Comparison of ENCODE assay signal across 19 cellular contexts in the genomic region with DNA sequence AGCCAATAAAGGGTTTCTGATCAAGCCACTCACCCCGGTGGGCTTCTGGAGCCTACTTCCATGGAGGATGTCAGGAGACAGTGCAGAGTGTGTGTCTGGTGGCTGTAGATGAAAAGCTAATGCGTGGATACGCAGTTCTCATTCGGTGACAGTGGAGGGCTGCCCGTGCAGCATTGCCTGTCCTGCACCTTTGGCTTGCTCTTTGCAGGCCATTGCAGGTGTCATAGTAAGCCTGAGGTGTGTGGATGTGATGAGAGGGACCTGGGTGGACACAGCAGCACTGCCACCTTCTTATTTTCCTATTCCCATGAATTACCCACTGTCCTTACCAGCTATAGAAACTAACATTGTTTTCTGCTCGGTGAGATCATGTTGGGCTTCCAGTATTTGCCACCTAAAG.
DNase-seq lines count a peak whose midpoint lies in the region; ATAC-seq lines count a peak whose summit lies in the region.
"Had no signal": no experiment of that assay in that cellular context is flagged by ENCODE, and none has a peak within 500 bp of the region (broad histone marks: within the 10 kb centered on the region; RNA-seq: fewer than 3 reads in every experiment).

No MANE protein-coding gene starts in this region.

- H3K79me1 ChIP-seq in mesenchymal stem cell (replicated peaks; ENCODE audit: low read length, poor library complexity, severe bottlenecking) (peaks cover 10% of the 10 kb centered on the region), trophoblast cell (ENCODE audit: low read length) (no peaks in the 10 kb centered on the region)

- H2BK12ac ChIP-seq in mesenchymal stem cell (ENCODE audit: low read length in 2 of 2) (no peak overlapping the region), trophoblast cell (ENCODE audit: low read length) (no peak overlapping the region)

- H3K4me1 ChIP-seq in mesenchymal stem cell (ENCODE audit: control insufficient read depth, insufficient read depth, low read depth, low read length) (no peaks in the 10 kb centered on the region), trophoblast cell (ENCODE audit: control insufficient read depth in 1 of 2, insufficient read depth in 2 of 2, low read length in 2 of 2) (no peaks in the 10 kb centered on the region)
- H3K4me1 ChIP-seq: BLaER1 treated with 17β-estradiol and CSF1 and Interleukin-3, amounts not matched to agents 10 nM and 100 nM; Caco-2 had no signal

- CTCF ChIA-PET in activated CD4-positive, alpha-beta T cell treated with anti-CD3 and anti-CD28 coated beads for 36 hours (lab: Charles Lee) = no interaction called here

- no peak overlapping the region for H2BK5ac ChIP-seq in mesenchymal stem cell (ENCODE audit: low read depth, low read length, poor library complexity, severe bottlenecking)
- no peak overlapping the region for H2BK5ac ChIP-seq in trophoblast cell (ENCODE audit: low read depth, low read length, poor library complexity)

- no peaks in the 10 kb centered on the region for H3K9me3 Mint-ChIP-seq in activated CD4-positive, alpha-beta T cell treated with anti-CD3 and anti-CD28 coated beads, Interleukin-2, amount 10 ng/mL, durations not matched to agents 24 days and 14 days
- no peaks in the 10 kb centered on the region for H3K9me3 Mint-ChIP-seq in activated CD4-positive, alpha-beta T cell treated with anti-CD3 and anti-CD28 coated beads for 36 hours (ENCODE audit: low read depth)
- no peaks in the 10 kb centered on the region for H3K9me3 Mint-ChIP-seq in activated T-helper 2 cell treated with anti-CD3 and anti-CD28 coated beads, Interferon-gamma antibody, Interleukin-2, Interleukin-4, amounts not matched to agents 10 μg/mL and 5 μg/mL and 100 μg/mL, durations not matched to agents 14 hours and 24 hours and 36 hours
- H3K9me3 Mint-ChIP-seq: CD4-positive, alpha-beta T cell; CD8-positive, alpha-beta T cell had no signal

- H3K23ac ChIP-seq in mesenchymal stem cell (ENCODE audit: low read length in 2 of 2) (no peak overlapping the region), trophoblast cell (ENCODE audit: low read length) (peak overlapping the region; percentile 77)

- no peaks in the 10 kb centered on the region for H3K9me3 ChIP-seq in mesenchymal stem cell (ENCODE audit: control insufficient read depth, low read length)
- peaks cover 2% of the 10 kb centered on the region for H3K9me3 ChIP-seq in trophoblast cell (ENCODE audit: insufficient read depth, low read depth, low read length)
- H3K9me3 ChIP-seq: A549; BLaER1 treated with 17β-estradiol and CSF1 and Interleukin-3, amounts not matched to agents 10 nM and 100 nM; Caco-2 had no signal

- H4K12ac ChIP-seq in trophoblast cell (ENCODE audit: low read depth, low read length) = no peak overlapping the region

- H3K36me3 Mint-ChIP-seq in activated CD4-positive, alpha-beta T cell treated with anti-CD3 and anti-CD28 coated beads, Interleukin-2, amount 10 ng/mL, durations not matched to agents 24 days and 14 days (ENCODE audit: low read depth) = no peaks in the 10 kb centered on the region
- H3K36me3 Mint-ChIP-seq in activated CD4-positive, alpha-beta T cell treated with anti-CD3 and anti-CD28 coated beads for 36 hours (ENCODE audit: low read depth) = no peaks in the 10 kb centered on the region
- H3K36me3 Mint-ChIP-seq in activated T-helper 2 cell treated with anti-CD3 and anti-CD28 coated beads, Interferon-gamma antibody, Interleukin-2, Interleukin-4, amounts not matched to agents 10 μg/mL and 5 μg/mL and 100 μg/mL, durations not matched to agents 14 hours and 24 hours and 36 hours (ENCODE audit: low read depth) = no peaks in the 10 kb centered on the region
- H3K36me3 Mint-ChIP-seq: CD8-positive, alpha-beta T cell had no signal

- H3K14ac ChIP-seq in mesenchymal stem cell (ENCODE audit: low read length in 2 of 2) = peak overlapping the region in 1 of 2 experiments; percentile 66
- H3K14ac ChIP-seq in trophoblast cell (ENCODE audit: low read length) = no peak overlapping the region

- H2BK120ac ChIP-seq in mesenchymal stem cell (ENCODE audit: low read depth, low read length) (no peak overlapping the region), trophoblast cell (ENCODE audit: insufficient read depth, low read length, poor library complexity) (no peak overlapping the region)

- no peak overlapping the region for H3K18ac ChIP-seq in mesenchymal stem cell (ENCODE audit: low read depth in 1 of 2, low read length in 2 of 2)
- no peak overlapping the region for H3K18ac ChIP-seq in trophoblast cell (ENCODE audit: low read length)

- H4K91ac ChIP-seq in mesenchymal stem cell (ENCODE audit: low read length) (peak overlapping the region; percentile 14), trophoblast cell (ENCODE audit: low read depth, low read length) (no peak overlapping the region)

- H3K79me2 ChIP-seq in trophoblast cell (ENCODE audit: control insufficient read depth, insufficient read depth, low read length, poor library complexity) = no peaks in the 10 kb centered on the region

- H3K27ac ChIP-seq in mesenchymal stem cell (ENCODE audit: low read length, poor library complexity, severe bottlenecking) (no peak overlapping the region), trophoblast cell (ENCODE audit: low read depth, low read length) (no peak overlapping the region)
- H3K27ac ChIP-seq: 22Rv1; A549; BLaER1 treated with 17β-estradiol and CSF1 and Interleukin-3, amounts not matched to agents 10 nM and 100 nM; C4-2B had no signal

- no peak overlapping the region for H4K8ac ChIP-seq in mesenchymal stem cell (ENCODE audit: low read length)
- H4K8ac ChIP-seq in trophoblast cell (ENCODE audit: low read depth, low read length) = no peak overlapping the region

- no peaks in the 10 kb centered on the region for H3K4me1 Mint-ChIP-seq in activated CD4-positive, alpha-beta T cell treated with anti-CD3 and anti-CD28 coated beads, Interleukin-2, amount 10 ng/mL, durations not matched to agents 24 days and 14 days
- no peaks in the 10 kb centered on the region for H3K4me1 Mint-ChIP-seq in activated CD4-positive, alpha-beta T cell treated with anti-CD3 and anti-CD28 coated beads for 36 hours
- H3K4me1 Mint-ChIP-seq in activated T-helper 2 cell treated with anti-CD3 and anti-CD28 coated beads, Interferon-gamma antibody, Interleukin-2, Interleukin-4, amounts not matched to agents 10 μg/mL and 5 μg/mL and 100 μg/mL, durations not matched to agents 14 hours and 24 hours and 36 hours (ENCODE audit: low read depth) = no peaks in the 10 kb centered on the region
- H3K4me1 Mint-ChIP-seq: B cell had no signal

- no peak overlapping the region for H3K27ac Mint-ChIP-seq in activated CD4-positive, alpha-beta T cell treated with anti-CD3 and anti-CD28 coated beads, Interleukin-2, amount 10 ng/mL, durations not matched to agents 24 days and 14 days
- H3K27ac Mint-ChIP-seq in activated CD4-positive, alpha-beta T cell treated with anti-CD3 and anti-CD28 coated beads for 36 hours = no peak overlapping the region
- H3K27ac Mint-ChIP-seq in activated T-helper 2 cell treated with anti-CD3 and anti-CD28 coated beads, Interferon-gamma antibody, Interleukin-2, Interleukin-4, amounts not matched to agents 10 μg/mL and 5 μg/mL and 100 μg/mL, durations not matched to agents 14 hours and 24 hours and 36 hours = no peak overlapping the region
- H3K27ac Mint-ChIP-seq: B cell; CD4-positive, alpha-beta T cell; CD8-positive, alpha-beta T cell had no signal

- H3K4me2 ChIP-seq in mesenchymal stem cell (ENCODE audit: low read length, poor library complexity, severe bottlenecking) (no peak overlapping the region), trophoblast cell (ENCODE audit: low read length) (no peak overlapping the region)
- H3K4me2 ChIP-seq: A549; BLaER1 treated with 17β-estradiol and CSF1 and Interleukin-3, amounts not matched to agents 10 nM and 100 nM had no signal

- H3K4me3 ChIP-seq in mesenchymal stem cell (ENCODE audit: insufficient read depth in 1 of 2, low read depth in 1 of 2, low read length in 2 of 2) (no peak overlapping the region), trophoblast cell (ENCODE audit: low read depth, low read length) (peak overlapping the region; percentile 46)
- H3K4me3 ChIP-seq: A549; BLaER1 treated with 17β-estradiol and CSF1 and Interleukin-3, amounts not matched to agents 10 nM and 100 nM had no signal

- POLR2A ChIA-PET in activated CD4-positive, alpha-beta T cell treated with anti-CD3 and anti-CD28 coated beads for 36 hours (lab: Charles Lee) = no interaction called here

- no peak overlapping the region for H2BK15ac ChIP-seq in mesenchymal stem cell (ENCODE audit: low read depth, poor library complexity, severe bottlenecking)

- 85% methylated on average over 6 of the region's 6 CpGs for WGBS in mesenchymal stem cell
- no CpG with 5 or more reads among the region's 6 CpGs for WGBS in trophoblast cell (ENCODE audit: extremely low coverage, insufficient coverage, insufficient read length)

- H3K36me3 ChIP-seq in mesenchymal stem cell (ENCODE audit: control insufficient read depth in 1 of 2, insufficient read depth in 2 of 2, low read depth in 1 of 2, low read length in 2 of 2) = no peaks in the 10 kb centered on the region
- H3K36me3 ChIP-seq in trophoblast cell (ENCODE audit: control insufficient read depth in 1 of 2, insufficient read depth in 2 of 2, low read length in 2 of 2) = no peaks in the 10 kb centered on the region
- H3K36me3 ChIP-seq: BLaER1 treated with 17β-estradiol and CSF1 and Interleukin-3, amounts not matched to agents 10 nM and 100 nM had no signal

- no peak overlapping the region for H3K4me3 Mint-ChIP-seq in activated CD4-positive, alpha-beta T cell treated with anti-CD3 and anti-CD28 coated beads, Interleukin-2, amount 10 ng/mL, durations not matched to agents 24 days and 14 days
- no peak overlapping the region for H3K4me3 Mint-ChIP-seq in activated CD4-positive, alpha-beta T cell treated with anti-CD3 and anti-CD28 coated beads for 36 hours
- H3K4me3 Mint-ChIP-seq in activated T-helper 2 cell treated with anti-CD3 and anti-CD28 coated beads, Interferon-gamma antibody, Interleukin-2, Interleukin-4, amounts not matched to agents 10 μg/mL and 5 μg/mL and 100 μg/mL, durations not matched to agents 14 hours and 24 hours and 36 hours (ENCODE audit: low read depth) = no peak overlapping the region
- H3K4me3 Mint-ChIP-seq: B cell; CD4-positive, alpha-beta T cell; CD8-positive, alpha-beta T cell had no signal

- H3K27me3 Mint-ChIP-seq in activated CD4-positive, alpha-beta T cell treated with anti-CD3 and anti-CD28 coated beads, Interleukin-2, amount 10 ng/mL, durations not matched to agents 24 days and 14 days = no peaks in the 10 kb centered on the region
- H3K27me3 Mint-ChIP-seq in activated CD4-positive, alpha-beta T cell treated with anti-CD3 and anti-CD28 coated beads for 36 hours = peaks cover 9% of the 10 kb centered on the region
- no peaks in the 10 kb centered on the region for H3K27me3 Mint-ChIP-seq in activated T-helper 2 cell treated with anti-CD3 and anti-CD28 coated beads, Interferon-gamma antibody, Interleukin-2, Interleukin-4, amounts not matched to agents 10 μg/mL and 5 μg/mL and 100 μg/mL, durations not matched to agents 14 hours and 24 hours and 36 hours (ENCODE audit: low read depth)

- no peak for ATAC-seq in activated CD4-positive, alpha-beta T cell treated with anti-CD3 and anti-CD28 coated beads for 36 hours
- no peak for ATAC-seq in GM18861 (IDR thresholded peaks at IDR 0.05; ENCODE audit: unreplicated experiment)
- ATAC-seq: A549; CD8-positive, alpha-beta T cell had no signal

- H3K9ac ChIP-seq in mesenchymal stem cell (ENCODE audit: low read length) = no peak overlapping the region
- peak overlapping the region; percentile 54 for H3K9ac ChIP-seq in trophoblast cell (ENCODE audit: low read length)
- H3K9ac ChIP-seq: BLaER1 treated with 17β-estradiol and CSF1 and Interleukin-3, amounts not matched to agents 10 nM and 100 nM had no signal

- DNase-seq in activated CD4-positive, alpha-beta T cell treated with anti-CD3 and anti-CD28 coated beads, Interleukin-2, amount 10 ng/mL, durations not matched to agents 24 days and 14 days = peak; percentile 23
- DNase-seq in activated CD4-positive, alpha-beta T cell treated with anti-CD3 and anti-CD28 coated beads for 36 hours = no peak
- DNase-seq in mesenchymal stem cell (no peak), trophoblast cell (no peak), cardiac septum (ENCODE audit: low spot score) (no peak)
- DNase-seq in activated T-helper 2 cell treated with anti-CD3 and anti-CD28 coated beads, Interferon-gamma antibody, Interleukin-2, Interleukin-4, amounts not matched to agents 10 μg/mL and 5 μg/mL and 100 μg/mL, durations not matched to agents 14 hours and 24 hours and 36 hours (ENCODE audit: low spot score) = no peak
- DNase-seq: AML-193; Caco-2; Calu3; CD4-positive, alpha-beta T cell; CD8-positive, alpha-beta T cell; DMS79 treated with DMSO at 0.1 percent for 48 hours; GF-D8 had no signal

- H2AK5ac ChIP-seq in mesenchymal stem cell (ENCODE audit: low read length, severe bottlenecking) (no peak overlapping the region), trophoblast cell (ENCODE audit: low read length) (no peak overlapping the region)

- H3K4ac ChIP-seq in mesenchymal stem cell (ENCODE audit: low read depth in 1 of 2, low read length in 2 of 2) (no peak overlapping the region), trophoblast cell (ENCODE audit: low read depth, low read length) (no peak overlapping the region)

- intact Hi-C loops in activated CD4-positive, alpha-beta T cell treated with anti-CD3 and anti-CD28 coated beads, Interleukin-2, amount 10 ng/mL, durations not matched to agents 24 days and 14 days (cut with micrococcal nuclease) = no loop called here
- intact Hi-C loops in activated CD4-positive, alpha-beta T cell treated with anti-CD3 and anti-CD28 coated beads for 36 hours (cut with DNase I, micrococcal nuclease) = no loop called here
- intact Hi-C loops in cardiac septum (cut with DNase I) = no loop called here
- intact Hi-C loops in activated T-helper 2 cell treated with anti-CD3 and anti-CD28 coated beads, Interferon-gamma antibody, Interleukin-2, Interleukin-4, amounts not matched to agents 10 μg/mL and 5 μg/mL and 100 μg/mL, durations not matched to agents 14 hours and 24 hours and 36 hours (cut with micrococcal nuclease) = no loop called here

- H2AFZ ChIP-seq in mesenchymal stem cell (ENCODE audit: low read depth, low read length) (no peak overlapping the region), trophoblast cell (ENCODE audit: insufficient read depth, low read length, poor library complexity) (no peak overlapping the region)

- H3K27me3 ChIP-seq in mesenchymal stem cell (ENCODE audit: control insufficient read depth in 1 of 2, insufficient read depth in 1 of 2, low read length in 2 of 2) (no peaks in the 10 kb centered on the region), trophoblast cell (ENCODE audit: insufficient read depth, low read length) (no peaks in the 10 kb centered on the region)
- H3K27me3 ChIP-seq: BLaER1 treated with 17β-estradiol and CSF1 and Interleukin-3, amounts not matched to agents 10 nM and 100 nM had no signal
